ENCODE assay signal across 13 cellular contexts in genomic region chr1:32454726-32455125, GRCh38. TPM values are rescaled to one million over a fixed set of nuclear protein-coding genes. Genes with fewer than 3 reads are reported as not detected.
DNase-seq lines count a peak whose midpoint lies in the region; ATAC-seq and TF ChIP-seq lines count a peak whose summit lies in the region.
"Had no signal": no experiment of that assay in that cellular context is flagged by ENCODE, and none has a peak within 500 bp of the region (broad histone marks: within the 10 kb centered on the region; RNA-seq: fewer than 3 reads in every experiment).

No MANE protein-coding gene starts in this region.

- peaks cover 12% of the 10 kb centered on the region for H3F3A ChIP-seq in neural progenitor cell (ENCODE audit: low read depth)

- H3K27ac Mint-ChIP-seq in neural progenitor cell: no peak overlapping the region
- H3K27ac Mint-ChIP-seq in activated T-helper 17 cell treated with anti-CD3 and anti-CD28 coated beads, Interleukin-2, amount 50 U/mL, for 72 hours: no peak overlapping the region

- H3K9ac ChIP-seq in neural progenitor cell: no peak overlapping the region

- no peak overlapping the region for H2AFZ ChIP-seq in neural progenitor cell (replicated peaks)

- no peaks in the 10 kb centered on the region for H3K9me3 ChIP-seq in neural progenitor cell (ENCODE audit: low read depth)

- H3K4me3 ChIP-seq in neural progenitor cell: peak overlapping the region; percentile 19
- H3K4me3 ChIP-seq: coronary artery had no signal

- H3K9me3 Mint-ChIP-seq in neural progenitor cell: peaks cover 19% of the 10 kb centered on the region
- peaks cover 16% of the 10 kb centered on the region for H3K9me3 Mint-ChIP-seq in activated T-helper 17 cell treated with anti-CD3 and anti-CD28 coated beads, Interleukin-2, amount 50 U/mL, for 72 hours

- H3K4me1 Mint-ChIP-seq in neural progenitor cell: no peaks in the 10 kb centered on the region
- no peaks in the 10 kb centered on the region for H3K4me1 Mint-ChIP-seq in activated T-helper 17 cell treated with anti-CD3 and anti-CD28 coated beads, Interleukin-2, amount 50 U/mL, for 72 hours

- H3K36me3 ChIP-seq in neural progenitor cell: no peaks in the 10 kb centered on the region

- ATAC-seq in activated T-helper 17 cell treated with anti-CD3 and anti-CD28 coated beads, Interleukin-2, amount 50 U/mL, for 72 hours (replicated peaks): no peak
- no peak for ATAC-seq in HG03159 (IDR thresholded peaks at IDR 0.05; ENCODE audit: unreplicated experiment)

- no peaks in the 10 kb centered on the region for H4K20me1 ChIP-seq in neural progenitor cell (ENCODE audit: low read depth)

- H3K27ac ChIP-seq in neural progenitor cell: peak overlapping the region; percentile 41
- H3K27ac ChIP-seq: coronary artery had no signal

- H3K4me1 ChIP-seq in neural progenitor cell: peaks cover 14% of the 10 kb centered on the region

- DNase-seq in HT1080 (ENCODE audit: low read depth): peak; percentile 38
- DNase-seq in NCI-H2227 (lab: John Stamatoyannopoulos, UW; ENCODE audit: unreplicated experiment): peak; percentile 79
- DNase-seq in dermis blood vessel endothelial cell: peak; percentile 89
- DNase-seq in neural progenitor cell (ENCODE audit: low spot score): peak; percentile 82
- DNase-seq in stimulated activated CD4-positive, alpha-beta T cell treated with anti-CD3 and anti-CD28 coated beads, Interleukin-4, amount 100 ng/mL, for 4 hours: no peak
- DNase-seq: activated CD4-positive, CD25-positive, alpha-beta regulatory T cell; activated gamma-delta T cell; DMS 273 treated with DMSO at 0.1 percent for 48 hours; Kasumi-1 had no signal

- no peak overlapping the region for H3K4me3 Mint-ChIP-seq in neural progenitor cell
- H3K4me3 Mint-ChIP-seq in activated T-helper 17 cell treated with anti-CD3 and anti-CD28 coated beads, Interleukin-2, amount 50 U/mL, for 72 hours: no peak overlapping the region

- no peaks in the 10 kb centered on the region for H3K79me2 ChIP-seq in neural progenitor cell (ENCODE audit: low read depth)

- H3K27me3 ChIP-seq in neural progenitor cell: no peaks in the 10 kb centered on the region

- H3K4me2 ChIP-seq in neural progenitor cell: peak overlapping the region; percentile 72

- no peak for TF ChIP-seq CTCF in neural progenitor cell (IDR thresholded peaks at IDR 0.05)

- peaks cover 5% of the 10 kb centered on the region for H3K27me3 Mint-ChIP-seq in neural progenitor cell (ENCODE audit: insufficient read depth, low read depth)
- peaks cover 9% of the 10 kb centered on the region for H3K27me3 Mint-ChIP-seq in activated T-helper 17 cell treated with anti-CD3 and anti-CD28 coated beads, Interleukin-2, amount 50 U/mL, for 72 hours

- no peaks in the 10 kb centered on the region for H3K36me3 Mint-ChIP-seq in neural progenitor cell
- H3K36me3 Mint-ChIP-seq in activated T-helper 17 cell treated with anti-CD3 and anti-CD28 coated beads, Interleukin-2, amount 50 U/mL, for 72 hours (ENCODE audit: low read depth): no peaks in the 10 kb centered on the region

RNA-seq across cellular contexts. Expression of gene ZBTB8B, which starts 10.1 kb away (rescaled TPM):
- total RNA-seq in HT1080 (2014; rRNA removed; shearing (Covaris generic)): not detected in 2 replicates
- polyA plus RNA-seq in HT1080 (2015; cell fraction: cytosol; rRNA removed): not detected in 2 replicates
- polyA plus RNA-seq in HT1080 (2015; cell fraction: nucleus; rRNA removed): 0.01 TPM in 1 of 2 replicates, not detected in the other
- total RNA-seq in dermis blood vessel endothelial cell (under 0.01 TPM in 2 replicates), neural progenitor cell (ENCODE audit: low replicate concordance) (4.2 and 5.6 TPM in 2 replicates)
- not detected for total RNA-seq in activated T-helper 17 cell treated with anti-CD3 and anti-CD28 coated beads, Interleukin-2, amount 50 U/mL, for 72 hours
- total RNA-seq: glomerular endothelial cell had no signal

Comparison
In these comparisons a context has a peak if more than half of its experiments do, and no peak if none do; other contexts are left out.
1. DNase-seq: peak in HT1080 (single experiment), NCI-H2227 (single experiment), dermis blood vessel endothelial cell (single experiment) and neural progenitor cell (single experiment); none in stimulated activated CD4-positive, alpha-beta T cell treated with anti-CD3 and anti-CD28 coated beads, Interleukin-4, amount 100 ng/mL, for 4 hours (0 of 2).